In genomic region chr12:131315601-131316000, GRCh38 we compare ENCODE assay signal across 20 cellular contexts.
DNase-seq lines count a peak whose midpoint lies in the region; ATAC-seq, FAIRE-seq and TF ChIP-seq lines count a peak whose summit lies in the region.
"Had no signal": no experiment of that assay in that cellular context is flagged by ENCODE, and none has a peak within 500 bp of the region (broad histone marks: within the 10 kb centered on the region; RNA-seq: fewer than 3 reads in every experiment).

No MANE protein-coding gene starts in this region.

- CTCF ChIA-PET in H1 (lab: Charles Lee; ENCODE audit: partially characterized antibody) = no interaction called here

- H3K4me3 Mint-ChIP-seq in H9 = no peak overlapping the region
- H3K4me3 Mint-ChIP-seq: CD4-positive, alpha-beta memory T cell had no signal

- H3K36me3 ChIP-seq in H1 (ENCODE audit: control insufficient read depth in 2 of 4, insufficient read depth in 4 of 4, low read length in 3 of 4) (no peaks in the 10 kb centered on the region; a peak in 1 of 8 replicates), suprapubic skin (no peaks in the 10 kb centered on the region)

- H4K91ac ChIP-seq in H9 (ENCODE audit: insufficient read length, low read depth, low read length) (no peak overlapping the region), H1 (replicated peaks; ENCODE audit: insufficient read length, low read length) (peak overlapping the region; percentile 54)

- H3K79me2 ChIP-seq in H9 (ENCODE audit: insufficient read depth, low read length) = no peaks in the 10 kb centered on the region
- H3K79me2 ChIP-seq in H1 (ENCODE audit: control insufficient read depth in 1 of 2, insufficient read depth in 2 of 2, low read length in 2 of 2) = no peaks in the 10 kb centered on the region

- no peak overlapping the region for H2BK15ac ChIP-seq in H9 (ENCODE audit: low read depth, low read length)
- H2BK15ac ChIP-seq in H1 (ENCODE audit: low read length) = 0 out of 2 replicates have a peak overlapping the region, but pooled peaks have one; percentile 31

- H2BK12ac ChIP-seq in H9 (ENCODE audit: insufficient read length, low read depth, low read length) = no peak overlapping the region
- H2BK12ac ChIP-seq in H1 (ENCODE audit: low read depth, low read length) = peak overlapping the region; percentile 31; the same call in 1 of the 2 replicates

- DNase-seq in H9 = no peak
- DNase-seq in OCI-M1 (lab: John Stamatoyannopoulos, UW) = peak; percentile 30
- DNase-seq in H1 (ENCODE audit: low read depth in 1 of 2, low spot score in 2 of 2) = no peak
- peak; percentile 74 for DNase-seq in mesenteric fat pad (ENCODE audit: low spot score)
- DNase-seq in suprapubic skin (ENCODE audit: low spot score in 2 of 2) = no peak
- no peak for DNase-seq in DMS79 (lab: John Stamatoyannopoulos, UW)
- no peak for DNase-seq in NCI-H128 (lab: John Stamatoyannopoulos, UW; ENCODE audit: unreplicated experiment)
- DNase-seq: C1 segment of cervical spinal cord; Calu3; CD4-positive, alpha-beta memory T cell; COR-L47; DMS53; DND-41; GM23248; HCEC 1CT had no signal

- POLR2A ChIA-PET in H1 (lab: Charles Lee; ENCODE audit: partially characterized antibody) = no interaction called here

- H2BK5ac ChIP-seq in H9 (ENCODE audit: insufficient read length, low read length) = no peak overlapping the region
- no peak overlapping the region for H2BK5ac ChIP-seq in H1 (ENCODE audit: low read depth, low read length)

- H4K8ac ChIP-seq in H9 (replicated peaks; ENCODE audit: insufficient read length, low read depth, low read length) = no peak overlapping the region
- no peak overlapping the region for H4K8ac ChIP-seq in H1 (ENCODE audit: extremely low read depth, insufficient read depth, low read length)

- H3K27ac ChIP-seq in H9 (ENCODE audit: insufficient read length, low read depth, low read length) (no peak overlapping the region), H1 (ENCODE audit: low read depth, low read length) (no peak overlapping the region), suprapubic skin (no peak overlapping the region)
- H3K27ac ChIP-seq: GM23248 had no signal

- H4K5ac ChIP-seq in H9 (ENCODE audit: insufficient read length, low read depth, low read length) (no peak overlapping the region), H1 (ENCODE audit: insufficient read length, low read depth, low read length) (no peak overlapping the region)

- H2AK5ac ChIP-seq in H9 (ENCODE audit: insufficient read length, low read length) (no peak overlapping the region), H1 (ENCODE audit: low read depth, low read length) (no peak overlapping the region)

- TF ChIP-seq CTCF in H9 (conservative IDR thresholded peaks at IDR 0.05) = peak; percentile 36; the same call in 1 of the 3 replicates
- TF ChIP-seq CTCF in H1 (IDR thresholded peaks at IDR 0.05; ENCODE audit: control extremely low read depth in 1 of 3, insufficient read depth in 1 of 3, low read depth in 1 of 3, low read length in 3 of 3) = peak in 2 of 3 experiments; percentile 36 to 37; a peak in 3 of 4 replicates
- TF ChIP-seq CTCF in suprapubic skin (IDR thresholded peaks at IDR 0.05) = no peak

- H3K4me1 ChIP-seq in H9 (ENCODE audit: insufficient read depth, low read length) = peaks cover 3% of the 10 kb centered on the region; the same call in 1 of the 2 replicates
- H3K4me1 ChIP-seq in H1 (replicated peaks in 1 of 4; ENCODE audit: control insufficient read depth in 3 of 4, insufficient read depth in 4 of 4, low read length in 3 of 4) = peaks cover 0 to 13% (median 5%) of the 10 kb centered on the region in 4 experiments; a peak in 5 of 7 replicates
- no peaks in the 10 kb centered on the region for H3K4me1 ChIP-seq in suprapubic skin

- H2BK120ac ChIP-seq in H9 (ENCODE audit: low read depth, low read length, poor library complexity, severe bottlenecking) = no peak overlapping the region
- no peak overlapping the region for H2BK120ac ChIP-seq in H1 (replicated peaks; ENCODE audit: low read depth, low read length)

- no peaks in the 10 kb centered on the region for H4K20me1 ChIP-seq in H9 (ENCODE audit: control insufficient read depth, insufficient read depth, insufficient read length)
- no peaks in the 10 kb centered on the region for H4K20me1 ChIP-seq in H1 (replicated peaks in 1 of 2; ENCODE audit: control insufficient read depth in 1 of 2, insufficient read depth in 2 of 2, low read length in 2 of 2)

- H3K23me2 ChIP-seq in H9 (ENCODE audit: insufficient read length, low read depth, low read length, poor library complexity, severe bottlenecking) = no peaks in the 10 kb centered on the region
- peaks cover 15% of the 10 kb centered on the region; the same call in 1 of the 2 replicates for H3K23me2 ChIP-seq in H1 (ENCODE audit: low read depth, low read length)

- H3K14ac ChIP-seq in H9 (ENCODE audit: insufficient read depth, low read length) (no peak overlapping the region), H1 (ENCODE audit: insufficient read length) (no peak overlapping the region)

- peaks cover 2% of the 10 kb centered on the region for H3K27me3 Mint-ChIP-seq in H9 (ENCODE audit: low read depth)

- TF ChIP-seq POLR2A in H1 (IDR thresholded peaks at IDR 0.05; ENCODE audit: control extremely low read depth in 1 of 2, low read depth in 2 of 2, low read length in 2 of 2) (no peak), suprapubic skin (IDR thresholded peaks at IDR 0.05) (no peak)

- TF ChIP-seq EP300 in H1 (IDR thresholded peaks at IDR 0.05; ENCODE audit: borderline replicate concordance in 1 of 2, low read depth in 2 of 2, low read length in 2 of 2) (no peak), suprapubic skin (IDR thresholded peaks at IDR 0.05) (no peak)

- peak; percentile 53 to 68 for TF ChIP-seq RAD21 in H1 (IDR thresholded peaks at IDR 0.05 in 1 of 2, conservative IDR thresholded peaks at IDR 0.05 in 1 of 2; ENCODE audit: low read depth in 2 of 2, low read length in 2 of 2)

- H2AFZ ChIP-seq in H9 (ENCODE audit: low read length) (no peak overlapping the region), H1 (ENCODE audit: low read length) (no peak overlapping the region)
- H2AFZ ChIP-seq: GM23248 had no signal

- no peak overlapping the region for H3T11ph ChIP-seq in H9 (ENCODE audit: low read length)

- H3K18ac ChIP-seq in H9 (ENCODE audit: insufficient read length, low read depth, low read length) (no peak overlapping the region), H1 (ENCODE audit: extremely low read depth, low read length) (no peak overlapping the region)

- H3K23ac ChIP-seq in H9 (ENCODE audit: insufficient read length, low read depth, low read length) (no peak overlapping the region), H1 (ENCODE audit: insufficient read length) (no peak overlapping the region)

- H3K4me2 ChIP-seq in H9 (ENCODE audit: insufficient read depth, insufficient read length, low read length) (no peak overlapping the region), H1 (ENCODE audit: insufficient read depth in 1 of 2, low read depth in 2 of 2, low read length in 2 of 2) (no peak overlapping the region)

- H3K56ac ChIP-seq in H9 (ENCODE audit: insufficient read length, low read depth, low read length) (no peak overlapping the region), H1 (replicated peaks; ENCODE audit: insufficient read length, low read depth, low read length) (no peak overlapping the region)

- H3K9me3 Mint-ChIP-seq in H9 = peaks cover 36 to 37% of the 10 kb centered on the region in 2 experiments

- no peak overlapping the region for H3K27ac Mint-ChIP-seq in H9
- H3K27ac Mint-ChIP-seq: CD4-positive, alpha-beta memory T cell had no signal

- H2BK20ac ChIP-seq in H9 (ENCODE audit: low read depth, low read length, poor library complexity, severe bottlenecking) = no peak overlapping the region
- no peak overlapping the region for H2BK20ac ChIP-seq in H1 (ENCODE audit: low read length)

- H3K4me3 ChIP-seq in H1 (ENCODE audit: extremely low read depth in 1 of 4, insufficient read depth in 2 of 4, low read depth in 3 of 4, low read length in 4 of 4) (no peak overlapping the region), suprapubic skin (no peak overlapping the region)
- H3K4me3 ChIP-seq: GM23248 had no signal

- H3K4me1 Mint-ChIP-seq in H9 = peaks cover 33 to 41% of the 10 kb centered on the region in 2 experiments

- H3K9ac ChIP-seq in H9 (ENCODE audit: extremely low read depth, insufficient read length, low read length) (no peak overlapping the region), H1 (replicated peaks in 1 of 4; ENCODE audit: extremely low read depth in 1 of 4, low read depth in 3 of 4, low read length in 3 of 4) (no peak overlapping the region)
- H3K9ac ChIP-seq: GM23248 had no signal

- ATAC-seq in HG03469 (IDR thresholded peaks at IDR 0.05; ENCODE audit: unreplicated experiment) = no peak

- no peaks in the 10 kb centered on the region for H3K9me3 ChIP-seq in H9 (ENCODE audit: control insufficient read depth, low read depth, low read length)
- H3K9me3 ChIP-seq in H1 (ENCODE audit: insufficient read depth in 2 of 2, low read depth in 1 of 2, low read length in 1 of 2) = peaks cover 4 to 17% of the 10 kb centered on the region in 2 experiments
- no peaks in the 10 kb centered on the region for H3K9me3 ChIP-seq in suprapubic skin

- H3K27me3 ChIP-seq in H9 (ENCODE audit: insufficient read depth, low read length) = no peaks in the 10 kb centered on the region; the same call in 1 of the 2 replicates
- H3K27me3 ChIP-seq in H1 (replicated peaks in 1 of 4; ENCODE audit: control insufficient read depth in 3 of 4, extremely low read depth in 1 of 4, insufficient read depth in 3 of 4, low read length in 3 of 4) = no peaks in the 10 kb centered on the region
- H3K27me3 ChIP-seq in suprapubic skin = peaks cover 18% of the 10 kb centered on the region

- H3K4ac ChIP-seq in H9 (ENCODE audit: low read depth, low read length) = no peak overlapping the region
- no peak overlapping the region for H3K4ac ChIP-seq in H1 (replicated peaks; ENCODE audit: insufficient read length, low read depth, low read length)

- H3K36me3 Mint-ChIP-seq in H9 (ENCODE audit: insufficient read depth in 1 of 3, low read depth in 3 of 3) = peaks cover 11 to 36% (median 20%) of the 10 kb centered on the region in 3 experiments
- H3K36me3 Mint-ChIP-seq: CD4-positive, alpha-beta memory T cell had no signal

- FAIRE-seq in H1 (lab: Jason Lieb, UNC) = no peak
- FAIRE-seq: G401.6, GM12892, GM19239, H54 had no signal

- WGBS in H9 (ENCODE audit: extremely low coverage, insufficient read length, low lambda C conversion rate) = no CpG with 5 or more reads among the region's 3 CpGs
- 83% methylated on average over 3 of the region's 3 CpGs; no CpG with 5 or more reads in 1 of the 2 experiments for WGBS in H1 (ENCODE audit: extremely low coverage in 1 of 2, insufficient coverage in 1 of 2, insufficient read length in 1 of 2, insufficient replicate concordance in 2 of 2, low coverage in 1 of 2, low lambda C conversion rate in 2 of 2, missing lambda C conversion rate in 1 of 2), 2 experiments
- 83% methylated on average over 2 of the region's 3 CpGs for WGBS in suprapubic skin

- no peaks in the 10 kb centered on the region for H3K79me1 ChIP-seq in H9 (ENCODE audit: insufficient read depth, low read depth, low read length, poor library complexity, severe bottlenecking)
- no peaks in the 10 kb centered on the region for H3K79me1 ChIP-seq in H1 (ENCODE audit: low read depth, low read length)

TF ChIP-seq in H1, 55 proteins besides CTCF, POLR2A, EP300 and RAD21 (continues in another document):
- TF ChIP-seq RNF2 (IDR thresholded peaks at IDR 0.05; ENCODE audit: borderline replicate concordance, low read depth, low read length, missing control alignments, poor library complexity, severe bottlenecking) = no peak
- no peak for TF ChIP-seq EGR1 (IDR thresholded peaks at IDR 0.05; ENCODE audit: borderline replicate concordance, low read depth, low read length)

Comparison
In these comparisons a context has a peak if more than half of its experiments do, and no peak if none do; other contexts are left out.
1. DNase-seq: peak in OCI-M1 (single experiment) and mesenteric fat pad (single experiment); none in H9 (single experiment), H1 (0 of 2), suprapubic skin (0 of 2), DMS79 (single experiment) and NCI-H128 (single experiment).
2. CTCF ChIP-seq: peak in H9 (single experiment) and H1 (2 of 3); none in suprapubic skin (0 of 2).